ENCODE assay signal across 35 cellular contexts in the genomic region with DNA sequence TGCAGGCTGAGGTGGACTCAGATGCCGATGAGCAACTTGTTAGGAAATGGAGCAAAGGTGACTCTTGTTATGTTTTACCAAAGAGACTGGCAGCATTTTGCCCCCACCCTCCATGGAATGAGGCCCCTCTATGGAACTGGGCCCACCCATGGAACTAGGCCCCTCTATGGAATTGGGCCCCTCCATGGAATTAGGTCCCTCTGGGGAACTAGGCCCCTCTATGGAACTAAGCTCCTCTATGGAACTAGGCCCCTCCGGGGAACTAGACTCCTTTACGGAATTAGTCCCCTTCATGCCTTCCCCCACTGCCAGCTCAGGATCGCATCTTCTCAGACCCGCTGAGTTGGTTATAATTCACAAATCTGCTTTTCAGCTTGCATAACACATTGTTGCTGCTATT.
DNase-seq lines count a peak whose midpoint lies in the region; ATAC-seq and TF ChIP-seq lines count a peak whose summit lies in the region.
"Had no signal": no experiment of that assay in that cellular context is flagged by ENCODE, and none has a peak within 500 bp of the region (broad histone marks: within the 10 kb centered on the region; RNA-seq: fewer than 3 reads in every experiment).

No MANE protein-coding gene starts in this region.

- peak; percentile 14 for DNase-seq in lung (ENCODE audit: low spot score)
- DNase-seq in osteocyte (ENCODE audit: extremely low spot score, unreplicated experiment), result peak; percentile 56
- peak; percentile 25 to 52 for DNase-seq in vagina (ENCODE audit: extremely low spot score in 2 of 2)
- DNase-seq in dermis blood vessel endothelial cell, result no peak
- DNase-seq in anterior cingulate cortex (lab: John Stamatoyannopoulos, UW), result no peak
- DNase-seq: 8988T; ACHN; AML-193; BE2C; C1 segment of cervical spinal cord; Caco-2; Calu3; CD4-positive, alpha-beta memory T cell; CD4-positive, alpha-beta T cell; CD4-positive, CD25-positive, alpha-beta regulatory T cell; CD8-positive, alpha-beta memory T cell; CD8-positive, alpha-beta T cell; COR-L47; DMS 273 treated with DMSO at 0.1 percent for 48 hours; DMS153; DMS53; DMS79; DMS79 treated with DMSO at 0.1 percent for 48 hours; DND-41; EL had no signal

- H3K4me3 ChIP-seq in lung (no peak overlapping the region), vagina (no peak overlapping the region)
- H3K4me3 ChIP-seq: A549; BLaER1; BLaER1 treated with 17β-estradiol and CSF1 and Interleukin-3, amounts not matched to agents 10 nM and 100 nM had no signal

- no peak overlapping the region for H3K4me3 Mint-ChIP-seq in nephron
- H3K4me3 Mint-ChIP-seq in osteocyte (ENCODE audit: unreplicated experiment), result no peak overlapping the region
- no peak overlapping the region for H3K4me3 Mint-ChIP-seq in stimulated activated memory B cell treated with anti-CD40 and anti-IgM and Interleukin-4, amounts not matched to agents 10 μg/mL and 1 μg/mL and 100 μg/mL, for 72 hours
- H3K4me3 Mint-ChIP-seq: B cell; CD14-positive monocyte; CD4-positive, alpha-beta memory T cell; CD4-positive, alpha-beta T cell; CD4-positive, CD25-positive, alpha-beta regulatory T cell; CD8-positive, alpha-beta memory T cell; CD8-positive, alpha-beta T cell had no signal

- no peak overlapping the region for H3K27ac ChIP-seq in lung (ENCODE audit: low read depth in 1 of 2, low read length in 1 of 2)
- no peak overlapping the region for H3K27ac ChIP-seq in vagina
- H3K27ac ChIP-seq: 22Rv1, A549, BLaER1, C4-2B had no signal

- H3K27ac Mint-ChIP-seq in nephron (peak overlapping the region in 2 of 3 experiments; percentile 75 to 87), osteocyte (ENCODE audit: unreplicated experiment) (no peak overlapping the region)
- no peak overlapping the region for H3K27ac Mint-ChIP-seq in stimulated activated memory B cell treated with anti-CD40 and anti-IgM and Interleukin-4, amounts not matched to agents 10 μg/mL and 1 μg/mL and 100 μg/mL, for 72 hours
- H3K27ac Mint-ChIP-seq: B cell; CD14-positive monocyte; CD4-positive, alpha-beta T cell; CD4-positive, CD25-positive, alpha-beta regulatory T cell; CD8-positive, alpha-beta memory T cell; CD8-positive, alpha-beta T cell had no signal

- H3K4me1 Mint-ChIP-seq in nephron (peaks cover 37% of the 10 kb centered on the region), osteocyte (ENCODE audit: unreplicated experiment) (peaks cover 16% of the 10 kb centered on the region)
- H3K4me1 Mint-ChIP-seq in stimulated activated memory B cell treated with anti-CD40 and anti-IgM and Interleukin-4, amounts not matched to agents 10 μg/mL and 1 μg/mL and 100 μg/mL, for 72 hours, result no peaks in the 10 kb centered on the region
- H3K4me1 Mint-ChIP-seq: B cell; CD4-positive, alpha-beta memory T cell; CD4-positive, CD25-positive, alpha-beta regulatory T cell had no signal

- H3K27me3 ChIP-seq in lung (ENCODE audit: control insufficient read depth, insufficient read depth) (no peaks in the 10 kb centered on the region), vagina (no peaks in the 10 kb centered on the region)
- H3K27me3 ChIP-seq: BE2C; BLaER1; BLaER1 treated with 17β-estradiol and CSF1 and Interleukin-3, amounts not matched to agents 10 nM and 100 nM had no signal

- peaks cover 14% of the 10 kb centered on the region for H3K9me3 Mint-ChIP-seq in nephron
- peaks cover 15% of the 10 kb centered on the region for H3K9me3 Mint-ChIP-seq in osteocyte (ENCODE audit: unreplicated experiment)
- H3K9me3 Mint-ChIP-seq in stimulated activated memory B cell treated with anti-CD40 and anti-IgM and Interleukin-4, amounts not matched to agents 10 μg/mL and 1 μg/mL and 100 μg/mL, for 72 hours, result peaks cover 7% of the 10 kb centered on the region
- H3K9me3 Mint-ChIP-seq: CD4-positive, alpha-beta T cell; CD8-positive, alpha-beta memory T cell; CD8-positive, alpha-beta T cell had no signal

- intact Hi-C loops in vagina (cut with DNase I), result no loop called here

- TF ChIP-seq CTCF in lung (IDR thresholded peaks at IDR 0.05; ENCODE audit: control extremely low read depth, extremely low read depth), result no peak
- TF ChIP-seq CTCF in nephron (IDR thresholded peaks at IDR 0.05; ENCODE audit: unreplicated experiment in 3 of 3), result no peak
- no peak for TF ChIP-seq CTCF in osteocyte (IDR thresholded peaks at IDR 0.05)
- no peak for TF ChIP-seq CTCF in vagina (IDR thresholded peaks at IDR 0.05)

- WGBS in lung, 2 donors, result 97% methylated on average over 5 of the region's 5 CpGs

- H3K9me3 ChIP-seq in lung (ENCODE audit: control insufficient read depth in 2 of 2, insufficient read depth in 1 of 2, low read length in 1 of 2) (peaks cover 0 to 3% of the 10 kb centered on the region in 2 donors), vagina (no peaks in the 10 kb centered on the region)
- H3K9me3 ChIP-seq: A549 had no signal

- H3K36me3 Mint-ChIP-seq in nephron (ENCODE audit: low read depth) (peaks cover 5% of the 10 kb centered on the region), osteocyte (ENCODE audit: unreplicated experiment) (peaks cover 1% of the 10 kb centered on the region)
- H3K36me3 Mint-ChIP-seq in stimulated activated memory B cell treated with anti-CD40 and anti-IgM and Interleukin-4, amounts not matched to agents 10 μg/mL and 1 μg/mL and 100 μg/mL, for 72 hours, result no peaks in the 10 kb centered on the region
- H3K36me3 Mint-ChIP-seq: CD14-positive monocyte; CD4-positive, alpha-beta memory T cell; CD4-positive, CD25-positive, alpha-beta regulatory T cell; CD8-positive, alpha-beta memory T cell; CD8-positive, alpha-beta T cell had no signal

- no peaks in the 10 kb centered on the region for H3K27me3 Mint-ChIP-seq in nephron (ENCODE audit: low read depth)
- no peaks in the 10 kb centered on the region for H3K27me3 Mint-ChIP-seq in osteocyte (ENCODE audit: unreplicated experiment)
- H3K27me3 Mint-ChIP-seq in stimulated activated memory B cell treated with anti-CD40 and anti-IgM and Interleukin-4, amounts not matched to agents 10 μg/mL and 1 μg/mL and 100 μg/mL, for 72 hours, result no peaks in the 10 kb centered on the region

- no peaks in the 10 kb centered on the region for H3K4me1 ChIP-seq in lung (ENCODE audit: control insufficient read depth in 2 of 2, insufficient read depth in 2 of 2, low read length in 2 of 2)
- H3K4me1 ChIP-seq in vagina, result no peaks in the 10 kb centered on the region
- H3K4me1 ChIP-seq: A549, BE2C, Caco-2 had no signal

- ATAC-seq in lung (ENCODE audit: insufficient read depth, low FRiP score) (no peak), HG02610 (IDR thresholded peaks at IDR 0.05; ENCODE audit: unreplicated experiment) (no peak)
- no peak for ATAC-seq in stimulated activated memory B cell treated with anti-CD40 and anti-IgM and Interleukin-4, amounts not matched to agents 10 μg/mL and 1 μg/mL and 100 μg/mL, for 72 hours
- ATAC-seq: A549; CD8-positive, alpha-beta T cell had no signal

- H3K36me3 ChIP-seq in lung (ENCODE audit: control insufficient read depth in 2 of 2, insufficient read depth in 2 of 2, low read length in 2 of 2) (no peaks in the 10 kb centered on the region), vagina (no peaks in the 10 kb centered on the region)
- H3K36me3 ChIP-seq: BE2C; BLaER1; BLaER1 treated with 17β-estradiol and CSF1 and Interleukin-3, amounts not matched to agents 10 nM and 100 nM had no signal

- no peak for TF ChIP-seq POLR2A in vagina (IDR thresholded peaks at IDR 0.05)

Comparison
In these comparisons a context has a peak if more than half of its experiments do, and no peak if none do; other contexts are left out.
1. DNase-seq: peak in lung (single experiment), osteocyte (single experiment) and vagina (2 of 2); none in dermis blood vessel endothelial cell (single experiment) and anterior cingulate cortex (0 of 58).
2. H3K27ac Mint-ChIP-seq: peak in nephron (2 of 3); none in osteocyte (single experiment) and stimulated activated memory B cell treated with anti-CD40 and anti-IgM and Interleukin-4, amounts not matched to agents 10 μg/mL and 1 μg/mL and 100 μg/mL, for 72 hours (single experiment).